ENCODE assay signal across 16 cellular contexts in the genomic region with DNA sequence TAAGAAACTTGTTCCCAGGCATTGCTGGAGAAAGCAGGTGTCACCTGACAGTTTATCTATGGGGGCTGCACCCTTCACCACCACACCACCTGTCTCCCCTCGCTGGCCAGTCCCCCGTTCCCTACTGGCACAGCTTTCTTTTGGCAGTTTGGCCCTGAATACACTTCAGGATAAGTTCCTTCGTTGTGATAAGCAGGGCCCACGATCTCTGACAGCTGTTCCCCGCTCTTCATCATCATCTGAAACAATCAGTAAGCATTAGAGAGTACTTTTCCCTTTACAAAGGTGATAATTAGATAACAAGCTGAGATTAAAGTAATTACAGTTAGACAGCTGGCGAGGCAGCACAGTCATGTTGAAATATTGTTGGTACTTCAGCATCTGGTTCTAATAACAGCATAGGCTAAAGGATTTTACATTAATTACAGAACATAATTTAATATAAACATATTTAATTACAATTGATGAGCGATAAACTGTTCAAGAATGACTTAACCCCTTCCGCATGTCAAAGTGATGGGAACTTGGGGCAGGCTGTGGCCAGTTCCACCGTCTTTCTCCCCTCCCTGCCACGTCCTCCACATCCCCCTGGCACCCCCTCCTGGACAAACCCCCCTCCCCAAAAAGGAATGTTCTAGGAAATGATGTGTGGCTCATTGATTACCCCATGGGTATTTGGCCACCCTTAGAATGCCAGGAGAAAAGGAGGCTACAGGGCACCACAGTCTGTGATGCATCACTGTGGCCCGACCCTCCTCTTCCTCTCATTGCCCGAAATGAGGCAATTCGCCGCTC.
DNase-seq lines count a peak whose midpoint lies in the region; ATAC-seq and TF ChIP-seq lines count a peak whose summit lies in the region.
"Had no signal": no experiment of that assay in that cellular context is flagged by ENCODE, and none has a peak within 500 bp of the region (broad histone marks: within the 10 kb centered on the region; RNA-seq: fewer than 3 reads in every experiment).

No MANE protein-coding gene starts in this region.

- no peak overlapping the region for H3K27ac ChIP-seq in esophagus muscularis mucosa (replicated peaks in 1 of 4)

- H3K4me3 ChIP-seq in esophagus muscularis mucosa: no peak overlapping the region

- TF ChIP-seq POLR2A in esophagus muscularis mucosa (IDR thresholded peaks at IDR 0.05; ENCODE audit: low read depth): no peak

- H3K27me3 ChIP-seq in esophagus muscularis mucosa: peaks cover 0 to 6% (median 0%) of the 10 kb centered on the region in 4 donors

- DNase-seq in DMS 273 treated with DMSO at 0.1 percent for 48 hours (lab: John Stamatoyannopoulos, UW) (peak; percentile 68), NCI-H1436 treated with DMSO at 0.1 percent for 48 hours (lab: John Stamatoyannopoulos, UW) (peak; percentile 91), NCI-H82 (lab: John Stamatoyannopoulos, UW) (peak; percentile 95), esophagus muscularis mucosa (ENCODE audit: extremely low spot score) (peak; percentile 75), CD1c-positive myeloid dendritic cell (ENCODE audit: extremely low spot score) (no peak)
- DNase-seq: ACHN; CD4-positive, alpha-beta memory T cell; DMS153; Karpas-422; MM.1S; NCI-H187 treated with DMSO at 0.1 percent for 48 hours; NCI-H526; SHP77 treated with DMSO at 0.1 percent for 48 hours had no signal

- H3K4me1 ChIP-seq in esophagus muscularis mucosa: no peaks in the 10 kb centered on the region

- H3K9me3 ChIP-seq in esophagus muscularis mucosa: no peaks in the 10 kb centered on the region

- WGBS in esophagus muscularis mucosa: 78% methylated on average over 14 of the region's 14 CpGs

- TF ChIP-seq CTCF in esophagus muscularis mucosa (IDR thresholded peaks at IDR 0.05): no peak

- no peaks in the 10 kb centered on the region for H3K36me3 ChIP-seq in esophagus muscularis mucosa

- ATAC-seq in GM19023 (IDR thresholded peaks at IDR 0.05; ENCODE audit: unreplicated experiment): no peak
- no peak for ATAC-seq in HG02981 (IDR thresholded peaks at IDR 0.05; ENCODE audit: unreplicated experiment)
- ATAC-seq: HCT116 had no signal

- intact Hi-C loops in esophagus muscularis mucosa (cut with DNase I): no loop called here

- TF ChIP-seq EP300 in esophagus muscularis mucosa (IDR thresholded peaks at IDR 0.05): no peak
